Comparison of ENCODE assay signal across 21 cellular contexts in genomic region chr3:128984596-128984995, GRCh38. TPM values are rescaled to one million over a fixed set of nuclear protein-coding genes. Genes with fewer than 3 reads are reported as not detected.
DNase-seq lines count a peak whose midpoint lies in the region; ATAC-seq and TF ChIP-seq lines count a peak whose summit lies in the region.
"Had no signal": no experiment of that assay in that cellular context is flagged by ENCODE, and none has a peak within 500 bp of the region (broad histone marks: within the 10 kb centered on the region; RNA-seq: fewer than 3 reads in every experiment).

No MANE protein-coding gene starts in this region.

- CTCF ChIA-PET in activated CD4-positive, alpha-beta T cell treated with anti-CD3 and anti-CD28 coated beads for 36 hours (lab: Charles Lee), result interaction anchor here (1.4 to 2.6 kb wide), 2 partner anchors 14 to 69 kb away, joined by 9 to 12 read pairs; no protein-coding TSS in a partner anchor
- CTCF ChIA-PET in SK-N-SH (lab: Yijun Ruan, JAX), result interaction anchor here (1.4 to 8.0 kb wide), 4 partner anchors 10 to 261 kb away, joined by 5 to 69 read pairs (median 10); no protein-coding TSS in a partner anchor

- TF ChIP-seq EP300 in SK-N-SH (IDR thresholded peaks at IDR 0.05; ENCODE audit: borderline replicate concordance in 1 of 2, low read depth in 1 of 2, low read length in 1 of 2), result no peak

- no peak overlapping the region for H3K9ac ChIP-seq in SK-N-SH

- H3K4me3 Mint-ChIP-seq in HFFc6, result no peak overlapping the region
- no peak overlapping the region for H3K4me3 Mint-ChIP-seq in activated CD4-positive, alpha-beta T cell treated with anti-CD3 and anti-CD28 coated beads for 36 hours

- DNase-seq in HFFc6 (peak; percentile 26), cardiac fibroblast (ENCODE audit: low read depth in 2 of 2) (peak; percentile 25 to 32), fibroblast of peridontal ligament (ENCODE audit: extremely low read depth) (peak; percentile 44), osteoblast (ENCODE audit: insufficient read length, low spot score, missing footprints) (peak; percentile 62), NCI-H2227 treated with DMSO at 0.1 percent for 48 hours (lab: John Stamatoyannopoulos, UW) (no peak), activated T-cell treated with anti-CD3 and anti-CD28 coated beads for 4 hours (no peak), SK-N-SH (no peak)
- no peak for DNase-seq in activated CD4-positive, alpha-beta T cell treated with anti-CD3 and anti-CD28 coated beads for 36 hours
- DNase-seq: DMS 273 treated with DMSO at 0.1 percent for 48 hours, GDM1, NCI-H1092 treated with DMSO at 0.1 percent for 48 hours, NCI-H1694, NCI-H226, NCI-H526 treated with DMSO at 0.1 percent for 48 hours had no signal

- H3K27ac ChIP-seq in osteoblast (ENCODE audit: low read depth, low read length) (no peak overlapping the region), SK-N-SH (ENCODE audit: low read depth in 2 of 2, low read length in 1 of 2) (no peak overlapping the region)
- H3K27ac ChIP-seq: A549, C4-2B, SJSA1 had no signal

- no peak for ATAC-seq in activated CD4-positive, alpha-beta T cell treated with anti-CD3 and anti-CD28 coated beads for 36 hours
- ATAC-seq: A549, GM12878 had no signal

- peaks cover 9% of the 10 kb centered on the region for H3K27me3 ChIP-seq in osteoblast (ENCODE audit: insufficient read depth, low read length)
- H3K27me3 ChIP-seq in SK-N-SH (ENCODE audit: insufficient read depth), result no peaks in the 10 kb centered on the region; the same call in 1 of the 2 replicates
- H3K27me3 ChIP-seq: SJSA1 had no signal

- H3K79me2 ChIP-seq in osteoblast (ENCODE audit: insufficient read depth, low read length), result no peaks in the 10 kb centered on the region
- no peaks in the 10 kb centered on the region for H3K79me2 ChIP-seq in SK-N-SH (ENCODE audit: insufficient read depth)

- TF ChIP-seq RAD21 in SK-N-SH (IDR thresholded peaks at IDR 0.05; ENCODE audit: low read length), result no peak

- H3K4me1 ChIP-seq in osteoblast (ENCODE audit: insufficient read depth, low read length) (no peaks in the 10 kb centered on the region), SK-N-SH (ENCODE audit: control insufficient read depth in 1 of 2, insufficient read depth in 2 of 2, low read depth in 1 of 2, low read length in 1 of 2) (peaks cover 0 to 10% of the 10 kb centered on the region in 2 experiments; a peak in 1 of 4 replicates)
- H3K4me1 ChIP-seq: A549, SJSA1 had no signal

- intact Hi-C loops in activated CD4-positive, alpha-beta T cell treated with anti-CD3 and anti-CD28 coated beads for 36 hours (cut with DNase I, micrococcal nuclease), result no loop called here

- no peaks in the 10 kb centered on the region for H4K20me1 ChIP-seq in osteoblast (ENCODE audit: insufficient read depth, low read length)
- H4K20me1 ChIP-seq in SK-N-SH (ENCODE audit: insufficient read depth), result no peaks in the 10 kb centered on the region

- no peaks in the 10 kb centered on the region for H3K4me1 Mint-ChIP-seq in HFFc6 (ENCODE audit: low read depth)
- H3K4me1 Mint-ChIP-seq in activated CD4-positive, alpha-beta T cell treated with anti-CD3 and anti-CD28 coated beads for 36 hours, result no peaks in the 10 kb centered on the region

- H2AFZ ChIP-seq in osteoblast (ENCODE audit: low read length), result no peak overlapping the region
- no peak overlapping the region for H2AFZ ChIP-seq in SK-N-SH (ENCODE audit: low read depth)

- H3K27me3 Mint-ChIP-seq in HFFc6 (ENCODE audit: insufficient read depth), result peaks cover 33% of the 10 kb centered on the region
- no peaks in the 10 kb centered on the region for H3K27me3 Mint-ChIP-seq in activated CD4-positive, alpha-beta T cell treated with anti-CD3 and anti-CD28 coated beads for 36 hours

- POLR2A ChIA-PET in activated CD4-positive, alpha-beta T cell treated with anti-CD3 and anti-CD28 coated beads for 36 hours (lab: Charles Lee), result no interaction called here
- POLR2A ChIA-PET in SK-N-SH (lab: Yijun Ruan, JAX), result no interaction called here

- H3F3A ChIP-seq in SK-N-SH (replicated peaks; ENCODE audit: insufficient read depth), result no peaks in the 10 kb centered on the region

- no peak overlapping the region for H3K4me2 ChIP-seq in osteoblast (ENCODE audit: insufficient read depth, low read length)
- H3K4me2 ChIP-seq in SK-N-SH, result no peak overlapping the region
- H3K4me2 ChIP-seq: A549 had no signal

- no peaks in the 10 kb centered on the region for H3K9me2 ChIP-seq in SK-N-SH

- TF ChIP-seq CTCF in HFFc6 (IDR thresholded peaks at IDR 0.05), result no peak
- no peak for TF ChIP-seq CTCF in cardiac fibroblast (IDR thresholded peaks at IDR 0.05; ENCODE audit: low read depth, low read length)
- TF ChIP-seq CTCF in osteoblast (IDR thresholded peaks at IDR 0.05; ENCODE audit: extremely low read depth, low read depth, low read length), result no peak
- TF ChIP-seq CTCF in SK-N-SH (IDR thresholded peaks at IDR 0.05), result no peak

- H3K27ac Mint-ChIP-seq in HFFc6, result no peak overlapping the region
- H3K27ac Mint-ChIP-seq in activated CD4-positive, alpha-beta T cell treated with anti-CD3 and anti-CD28 coated beads for 36 hours, result no peak overlapping the region

- H3K36me3 ChIP-seq in osteoblast (ENCODE audit: insufficient read depth, low read length) (no peaks in the 10 kb centered on the region), SK-N-SH (replicated peaks in 1 of 2; ENCODE audit: control insufficient read depth in 1 of 2, insufficient read depth in 2 of 2, low read length in 1 of 2) (no peaks in the 10 kb centered on the region)
- H3K36me3 ChIP-seq: SJSA1 had no signal

- H3K9me3 ChIP-seq in osteoblast (ENCODE audit: low read depth, low read length), result no peaks in the 10 kb centered on the region
- no peaks in the 10 kb centered on the region for H3K9me3 ChIP-seq in SK-N-SH
- H3K9me3 ChIP-seq: A549, SJSA1 had no signal

- no peak overlapping the region for H3K4me3 ChIP-seq in cardiac fibroblast (replicated peaks in 1 of 2; ENCODE audit: low read depth in 2 of 2, low read length in 2 of 2)
- H3K4me3 ChIP-seq in osteoblast (ENCODE audit: insufficient read depth, low read length), result no peak overlapping the region
- no peak overlapping the region for H3K4me3 ChIP-seq in SK-N-SH (ENCODE audit: low read depth in 2 of 2, low read length in 1 of 2)
- H3K4me3 ChIP-seq: A549, GM12878, SJSA1 had no signal

- no peaks in the 10 kb centered on the region for H3K36me3 Mint-ChIP-seq in HFFc6 (ENCODE audit: low read depth)
- H3K36me3 Mint-ChIP-seq in activated CD4-positive, alpha-beta T cell treated with anti-CD3 and anti-CD28 coated beads for 36 hours (ENCODE audit: low read depth), result no peaks in the 10 kb centered on the region

- no peaks in the 10 kb centered on the region for H3K9me3 Mint-ChIP-seq in HFFc6
- H3K9me3 Mint-ChIP-seq in activated CD4-positive, alpha-beta T cell treated with anti-CD3 and anti-CD28 coated beads for 36 hours (ENCODE audit: low read depth), result no peaks in the 10 kb centered on the region

- 80% methylated on average over 3 of the region's 3 CpGs for WGBS in SK-N-SH (ENCODE audit: low lambda C conversion rate)

TF ChIP-seq in SK-N-SH, 30 proteins besides CTCF, POLR2A, EP300 and RAD21 (continues in another document):
- TF ChIP-seq SMC3 (IDR thresholded peaks at IDR 0.05; ENCODE audit: low read depth, low read length), result no peak
- TF ChIP-seq RXRA (IDR thresholded peaks at IDR 0.05; ENCODE audit: borderline replicate concordance, low read depth), result no peak
- no peak for TF ChIP-seq MEF2A (IDR thresholded peaks at IDR 0.05; ENCODE audit: borderline replicate concordance, low read depth)
- TF ChIP-seq, protein P1, sequence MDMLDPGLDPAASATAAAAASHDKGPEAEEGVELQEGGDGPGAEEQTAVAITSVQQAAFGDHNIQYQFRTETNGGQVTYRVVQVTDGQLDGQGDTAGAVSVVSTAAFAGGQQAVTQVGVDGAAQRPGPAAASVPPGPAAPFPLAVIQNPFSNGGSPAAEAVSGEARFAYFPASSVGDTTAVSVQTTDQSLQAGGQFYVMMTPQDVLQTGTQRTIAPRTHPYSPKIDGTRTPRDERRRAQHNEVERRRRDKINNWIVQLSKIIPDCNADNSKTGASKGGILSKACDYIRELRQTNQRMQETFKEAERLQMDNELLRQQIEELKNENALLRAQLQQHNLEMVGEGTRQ (IDR thresholded peaks at IDR 0.05; ENCODE audit: borderline replicate concordance, low read depth, low read length), result no peak
- TF ChIP-seq SIN3A (IDR thresholded peaks at IDR 0.05; ENCODE audit: borderline replicate concordance, low read depth, low read length), result no peak
- no peak for TF ChIP-seq RCOR1 (IDR thresholded peaks at IDR 0.05; ENCODE audit: low read length)
- TF ChIP-seq FOXJ3 (CRISPR knock-in tag; IDR thresholded peaks at IDR 0.05), result no peak
- TF ChIP-seq GATA2 (CRISPR knock-in tag; IDR thresholded peaks at IDR 0.05), result no peak
- TF ChIP-seq NFIC (IDR thresholded peaks at IDR 0.05; ENCODE audit: borderline replicate concordance), result no peak
- no peak for TF ChIP-seq ELF1 (IDR thresholded peaks at IDR 0.05)
- no peak for TF ChIP-seq TAF1 (IDR thresholded peaks at IDR 0.05; ENCODE audit: borderline replicate concordance, low read depth, low read length)
- TF ChIP-seq NRF1 (IDR thresholded peaks at IDR 0.05; ENCODE audit: low read depth, low read length), result no peak

RNA-seq across cellular contexts. Expression of gene CFAP92, which starts 9.3 kb away (rescaled TPM):
- total RNA-seq in HFFc6 (2021; fragmentation: NEBNext Ultra II Directional; extraction: Animal tissue kit (Norgen Biotek cat#: 25700)), result not detected
- not detected in 2 replicates for total RNA-seq in osteoblast
- total RNA-seq in activated CD4-positive, alpha-beta T cell treated with anti-CD3 and anti-CD28 coated beads for 36 hours, result under 1 TPM; 0.64 to 0.88 TPM
- not detected in 2 replicates for polyA plus RNA-seq in SK-N-SH (2012; rRNA removed)
- 0.04 and 0.07 TPM in 2 replicates for polyA plus RNA-seq in SK-N-SH (2012; cell fraction: cytosol; rRNA removed)
- polyA plus RNA-seq in SK-N-SH (2012; cell fraction: nucleus; rRNA removed), result not detected in 2 replicates
- total RNA-seq: GM12878 had no signal
- polyA plus RNA-seq: A549 had no signal

RNA-seq across cellular contexts. Expression of gene EFCC1, which starts 16.5 kb away (rescaled TPM):
- total RNA-seq in HFFc6 (2021; fragmentation: NEBNext Ultra II Directional; extraction: Animal tissue kit (Norgen Biotek cat#: 25700)), result not detected
- total RNA-seq in osteoblast, result not detected in 2 replicates
- under 1 TPM; 0.19 to 0.39 TPM for total RNA-seq in activated CD4-positive, alpha-beta T cell treated with anti-CD3 and anti-CD28 coated beads for 36 hours
- polyA plus RNA-seq in SK-N-SH (2012; rRNA removed), result not detected in 2 replicates
- not detected in 2 replicates for polyA plus RNA-seq in SK-N-SH (2012; cell fraction: cytosol; rRNA removed)
- not detected in 2 replicates for polyA plus RNA-seq in SK-N-SH (2012; cell fraction: nucleus; rRNA removed)
- total RNA-seq: GM12878, MCF 10A, OCI-LY7, RPMI7951 had no signal
- polyA plus RNA-seq: GM12878 had no signal

Comparison
In these comparisons a context has a peak if more than half of its experiments do, and no peak if none do; other contexts are left out.
1. DNase-seq: peak in HFFc6 (single experiment), cardiac fibroblast (2 of 2), fibroblast of peridontal ligament (single experiment) and osteoblast (single experiment); none in NCI-H2227 treated with DMSO at 0.1 percent for 48 hours (single experiment), activated T-cell treated with anti-CD3 and anti-CD28 coated beads for 4 hours (single experiment), activated CD4-positive, alpha-beta T cell treated with anti-CD3 and anti-CD28 coated beads for 36 hours (single experiment) and SK-N-SH (single experiment).